In genomic region chr11:77467233-77467632, GRCh38 we compare ENCODE assay signal across 22 cellular contexts. TPM values are rescaled to one million over a fixed set of nuclear protein-coding genes. Genes with fewer than 3 reads are reported as not detected.
DNase-seq lines count a peak whose midpoint lies in the region; ATAC-seq, FAIRE-seq and TF ChIP-seq lines count a peak whose summit lies in the region.
"Had no signal": no experiment of that assay in that cellular context is flagged by ENCODE, and none has a peak within 500 bp of the region (broad histone marks: within the 10 kb centered on the region; RNA-seq: fewer than 3 reads in every experiment).

No MANE protein-coding gene starts in this region.

- H3T11ph ChIP-seq in H9 (ENCODE audit: low read length): no peak overlapping the region

- H4K8ac ChIP-seq in H9 (replicated peaks; ENCODE audit: insufficient read length, low read depth, low read length): no peak overlapping the region

- H2BK5ac ChIP-seq in H9 (ENCODE audit: insufficient read length, low read length): no peak overlapping the region

- no peak overlapping the region for H3K4me3 Mint-ChIP-seq in H9
- no peak overlapping the region for H3K4me3 Mint-ChIP-seq in chondrocyte (ENCODE audit: unreplicated experiment)
- H3K4me3 Mint-ChIP-seq: activated B cell treated with CpG ODN at 0.5 μM for 24 hours; activated naive CD4-positive, alpha-beta T cell treated with anti-CD3 and anti-CD28 coated beads, Interleukin-2, amount 50 U/mL, for 24 hours; B cell; dendritic cell treated with granulocyte-macrophage colony-stimulating factor and Interleukin-4, amounts not matched to agents 40 ng/mL and 50 ng/mL, for 4 days; IgD-negative memory B cell had no signal

- H2BK12ac ChIP-seq in H9 (ENCODE audit: insufficient read length, low read depth, low read length): no peak overlapping the region

- H2BK20ac ChIP-seq in H9 (ENCODE audit: low read depth, low read length, poor library complexity, severe bottlenecking): no peak overlapping the region

- peaks cover 63 to 71% of the 10 kb centered on the region in 2 experiments for H3K4me1 Mint-ChIP-seq in H9
- no peaks in the 10 kb centered on the region for H3K4me1 Mint-ChIP-seq in chondrocyte (ENCODE audit: low read depth)
- H3K4me1 Mint-ChIP-seq: activated naive CD4-positive, alpha-beta T cell treated with anti-CD3 and anti-CD28 coated beads, Interleukin-2, amount 50 U/mL, for 24 hours had no signal

- H3K27me3 ChIP-seq in H9 (ENCODE audit: insufficient read depth, low read length) (no peaks in the 10 kb centered on the region), PC-3 (ENCODE audit: low read length) (no peaks in the 10 kb centered on the region)
- H3K27me3 ChIP-seq: cardiac muscle cell had no signal

- no peak for TF ChIP-seq RAD21 in A549 (conservative IDR thresholded peaks at IDR 0.05 in 1 of 2, IDR thresholded peaks at IDR 0.05 in 1 of 2)

- intact Hi-C loops in PC-3 (cut with micrococcal nuclease): loop anchor here (2.0 to 5.0 kb wide), 2 partner anchors 48 to 95 kb away; no protein-coding TSS in a partner anchor

- ATAC-seq in A549 (peak in 1 of 2 experiments; percentile 50; a peak in 1 of 6 replicates), PC-3 (peak; percentile 96), GM19023 (IDR thresholded peaks at IDR 0.05; ENCODE audit: unreplicated experiment) (no peak)

- no peaks in the 10 kb centered on the region for H3F3A ChIP-seq in PC-3 (ENCODE audit: low read length, unreplicated experiment)

- H3K79me2 ChIP-seq in H9 (ENCODE audit: insufficient read depth, low read length) (peaks cover 34% of the 10 kb centered on the region; the same call in 1 of the 2 replicates), PC-3 (ENCODE audit: low read length) (no peaks in the 10 kb centered on the region)

- no peaks in the 10 kb centered on the region for H4K20me1 ChIP-seq in H9 (ENCODE audit: control insufficient read depth, insufficient read depth, insufficient read length)
- no peaks in the 10 kb centered on the region for H4K20me1 ChIP-seq in PC-3 (ENCODE audit: low read length)

- no peak overlapping the region for H2AK5ac ChIP-seq in H9 (ENCODE audit: insufficient read length, low read length)

- H3K56ac ChIP-seq in H9 (ENCODE audit: insufficient read length, low read depth, low read length): no peak overlapping the region

- peak overlapping the region; percentile 21; the same call in 1 of the 3 replicates for H3K4me2 ChIP-seq in A549
- H3K4me2 ChIP-seq in H9 (ENCODE audit: insufficient read depth, insufficient read length, low read length): no peak overlapping the region
- peak overlapping the region; percentile 21 for H3K4me2 ChIP-seq in PC-3 (ENCODE audit: low read length)

- H3K27ac ChIP-seq in A549 (no peak overlapping the region), H9 (ENCODE audit: insufficient read length, low read depth, low read length) (no peak overlapping the region), PC-3 (ENCODE audit: low read length) (no peak overlapping the region)
- H3K27ac ChIP-seq: cardiac muscle cell had no signal

- no peaks in the 10 kb centered on the region for H3K9me3 Mint-ChIP-seq in H9
- no peaks in the 10 kb centered on the region for H3K9me3 Mint-ChIP-seq in chondrocyte (ENCODE audit: low read depth)
- H3K9me3 Mint-ChIP-seq: activated B cell treated with CpG ODN at 0.5 μM for 24 hours; activated naive CD4-positive, alpha-beta T cell treated with anti-CD3 and anti-CD28 coated beads, Interleukin-2, amount 50 U/mL, for 24 hours; dendritic cell treated with granulocyte-macrophage colony-stimulating factor and Interleukin-4, amounts not matched to agents 40 ng/mL and 50 ng/mL, for 4 days; IgD-negative memory B cell had no signal

- no peak for TF ChIP-seq EP300 in A549 (IDR thresholded peaks at IDR 0.05)

- H2AFZ ChIP-seq in H9 (ENCODE audit: low read length): no peak overlapping the region
- no peak overlapping the region for H2AFZ ChIP-seq in PC-3 (ENCODE audit: low read length)

- no peak overlapping the region for H3K4me3 ChIP-seq in A549
- no peak overlapping the region for H3K4me3 ChIP-seq in PC-3 (ENCODE audit: low read length)
- no peak overlapping the region for H3K4me3 ChIP-seq in foreskin fibroblast (ENCODE audit: low read depth in 1 of 2, low read length in 2 of 2)
- H3K4me3 ChIP-seq: cardiac muscle cell had no signal

- peaks cover 6% of the 10 kb centered on the region for H3K79me1 ChIP-seq in H9 (ENCODE audit: insufficient read depth, low read depth, low read length, poor library complexity, severe bottlenecking)

- H3K4ac ChIP-seq in H9 (ENCODE audit: low read depth, low read length): no peak overlapping the region

- H3K18ac ChIP-seq in H9 (ENCODE audit: insufficient read length, low read depth, low read length): no peak overlapping the region

- H3K9ac ChIP-seq in H9 (ENCODE audit: extremely low read depth, insufficient read length, low read length) (no peak overlapping the region), PC-3 (ENCODE audit: low read length) (no peak overlapping the region)

- H3K36me3 Mint-ChIP-seq in H9 (ENCODE audit: insufficient read depth in 1 of 3, low read depth in 3 of 3) (peaks cover 0 to 3% (median 0%) of the 10 kb centered on the region in 3 experiments; a peak in 1 of 7 replicates), chondrocyte (ENCODE audit: low read depth) (no peaks in the 10 kb centered on the region)
- H3K36me3 Mint-ChIP-seq: activated naive CD4-positive, alpha-beta T cell treated with anti-CD3 and anti-CD28 coated beads, Interleukin-2, amount 50 U/mL, for 24 hours; IgD-negative memory B cell had no signal

- no peak for TF ChIP-seq CTCF in A549 (IDR thresholded peaks at IDR 0.05)
- TF ChIP-seq CTCF in H9 (conservative IDR thresholded peaks at IDR 0.05): no peak
- TF ChIP-seq CTCF in PC-3 (conservative IDR thresholded peaks at IDR 0.05; ENCODE audit: low read depth, low read length): no peak
- no peak for TF ChIP-seq CTCF in foreskin fibroblast (IDR thresholded peaks at IDR 0.05; ENCODE audit: low read depth, low read length)
- TF ChIP-seq CTCF in chondrocyte (IDR thresholded peaks at IDR 0.05): no peak

- no peak for FAIRE-seq in A549 (lab: Jason Lieb, UNC)

- H4K91ac ChIP-seq in H9 (ENCODE audit: insufficient read length, low read depth, low read length): no peak overlapping the region

- H2BK15ac ChIP-seq in H9 (ENCODE audit: low read depth, low read length): no peak overlapping the region

- TF ChIP-seq POLR2A in A549 (IDR thresholded peaks at IDR 0.05; ENCODE audit: low read length): no peak

- H3K27ac Mint-ChIP-seq in H9 (peak overlapping the region in 2 of 3 experiments; percentile 9 to 27; a peak in 3 of 7 replicates), chondrocyte (ENCODE audit: unreplicated experiment) (no peak overlapping the region)
- H3K27ac Mint-ChIP-seq: activated B cell treated with CpG ODN at 0.5 μM for 24 hours; activated naive CD4-positive, alpha-beta T cell treated with anti-CD3 and anti-CD28 coated beads, Interleukin-2, amount 50 U/mL, for 24 hours; B cell; dendritic cell treated with granulocyte-macrophage colony-stimulating factor and Interleukin-4, amounts not matched to agents 40 ng/mL and 50 ng/mL, for 4 days; IgD-negative memory B cell had no signal

- 6% methylated on average over 1 of the region's 1 CpG for WGBS in A549 (ENCODE audit: missing lambda C conversion rate)
- no CpG with 5 or more reads among the region's 1 CpG for WGBS in H9 (ENCODE audit: extremely low coverage, insufficient read length, low lambda C conversion rate)

- POLR2A ChIA-PET in A549 (lab: Yijun Ruan, JAX): interaction anchor here (0.6 kb wide), 1 partner anchor 21 kb away, joined by 5 read pairs; no protein-coding TSS in a partner anchor
- POLR2A ChIA-PET in PC-3 (lab: Charles Lee; ENCODE audit: unreplicated experiment): no interaction called here

- H3K9me2 ChIP-seq in PC-3 (replicated peaks; ENCODE audit: low read length): no peaks in the 10 kb centered on the region

- no peaks in the 10 kb centered on the region for H3K9me3 ChIP-seq in A549
- H3K9me3 ChIP-seq in H9 (ENCODE audit: control insufficient read depth, low read depth, low read length): no peaks in the 10 kb centered on the region
- H3K9me3 ChIP-seq in PC-3 (ENCODE audit: low read length): no peaks in the 10 kb centered on the region

- H3K27me3 Mint-ChIP-seq in H9 (ENCODE audit: low read depth) (no peaks in the 10 kb centered on the region), chondrocyte (ENCODE audit: low read depth) (peaks cover 4% of the 10 kb centered on the region)
- H3K27me3 Mint-ChIP-seq: dendritic cell treated with granulocyte-macrophage colony-stimulating factor and Interleukin-4, amounts not matched to agents 40 ng/mL and 50 ng/mL, for 4 days had no signal

- H3K23me2 ChIP-seq in H9 (ENCODE audit: insufficient read length, low read depth, low read length, poor library complexity, severe bottlenecking): no peaks in the 10 kb centered on the region

- BruUV-seq in PC-3 (replicated peaks; lab: Mats Ljungman, UMichigan): no TSS peak

- H2BK120ac ChIP-seq in H9 (ENCODE audit: low read depth, low read length, poor library complexity, severe bottlenecking): no peak overlapping the region

- H3K4me1 ChIP-seq in A549 (peaks cover 9% of the 10 kb centered on the region; the same call in 2 of the 3 replicates), H9 (ENCODE audit: insufficient read depth, low read length) (peaks cover 23% of the 10 kb centered on the region; the same call in 1 of the 2 replicates), PC-3 (ENCODE audit: insufficient read depth, low read length) (peaks cover 26% of the 10 kb centered on the region)

- H3K36me3 ChIP-seq in PC-3 (ENCODE audit: low read depth, low read length): no peaks in the 10 kb centered on the region
- H3K36me3 ChIP-seq: cardiac muscle cell had no signal

- no peak overlapping the region for H3K23ac ChIP-seq in H9 (ENCODE audit: insufficient read length, low read depth, low read length)

- no peak overlapping the region for H4K5ac ChIP-seq in H9 (ENCODE audit: insufficient read length, low read depth, low read length)

- CTCF ChIA-PET in A549 (lab: Yijun Ruan, JAX): no interaction called here
- CTCF ChIA-PET in PC-3 (lab: Charles Lee): no interaction called here

- no peak overlapping the region for H3K14ac ChIP-seq in H9 (ENCODE audit: insufficient read depth, low read length)

- DNase-seq in A549 (ENCODE audit: low read depth in 1 of 2, low spot score in 1 of 2) (peak in 1 of 2 experiments; percentile 10), H9 (no peak), PC-3 (peak; percentile 88), foreskin fibroblast (peak; percentile 16 to 52), chondrocyte (ENCODE audit: low spot score) (no peak), NOMO-1 treated with DMSO at 0.1 percent for 48 hours (lab: John Stamatoyannopoulos, UW; ENCODE audit: unreplicated experiment) (no peak)
- no peak for DNase-seq in effector CD8-positive, alpha-beta T cell (lab: John Stamatoyannopoulos, UW)
- DNase-seq: activated B cell treated with CpG ODN at 0.5 μM for 24 hours; activated CD4-positive, alpha-beta T cell treated with anti-CD3 and anti-CD28 coated beads, Interleukin-2, amount 50 U/mL, for 4 hours; activated CD8-positive, alpha-beta memory T cell treated with anti-CD3 and anti-CD28 coated beads, Interleukin-2, amount 50 U/mL, for 4 hours; DMS79; head of caudate nucleus; NCI-H1436 treated with DMSO at 0.1 percent for 48 hours; NCI-H524; substantia nigra; T1000 had no signal

RNA-seq across cellular contexts. Expression of gene PAK1, which starts 6.7 kb away (rescaled TPM):
- 60.7 and 67.3 TPM in 2 replicates for polyA plus RNA-seq in A549 (2011; rRNA removed)
- 21.9 and 22.8 TPM in 2 replicates for polyA plus RNA-seq in A549 (2012; cell fraction: cytosol; rRNA removed)
- polyA plus RNA-seq in A549 (2012; cell fraction: nucleus; rRNA removed): 17.2 and 29.5 TPM in 2 replicates
- 18.9 to 22.2 TPM (median 20.6 TPM) in 3 replicates for polyA plus RNA-seq in A549 (2017; fragmentation: RNase III; extraction: RNeasy Plus Mini Kit Qiagen cat#74134 plus additional on column Dnase treatment)
- polyA minus RNA-seq in A549 (2011; rRNA and poly(A)+ RNA removed): 71.6 and 84.6 TPM in 2 replicates
- total RNA-seq in H9 (2021): 120 and 122 TPM in 2 replicates
- total RNA-seq in PC-3 (2014; rRNA removed): 26.1 and 29.8 TPM in 2 replicates
- 24.5 to 30.2 TPM (median 28.2 TPM) in 3 replicates for total RNA-seq in chondrocyte

Comparison
In these comparisons a context has a peak if more than half of its experiments do, and no peak if none do; other contexts are left out.
1. DNase-seq: peak in PC-3 (single experiment) and foreskin fibroblast (2 of 2); none in H9 (single experiment), effector CD8-positive, alpha-beta T cell (single experiment), chondrocyte (single experiment) and NOMO-1 treated with DMSO at 0.1 percent for 48 hours (single experiment).